In the genomic region with DNA sequence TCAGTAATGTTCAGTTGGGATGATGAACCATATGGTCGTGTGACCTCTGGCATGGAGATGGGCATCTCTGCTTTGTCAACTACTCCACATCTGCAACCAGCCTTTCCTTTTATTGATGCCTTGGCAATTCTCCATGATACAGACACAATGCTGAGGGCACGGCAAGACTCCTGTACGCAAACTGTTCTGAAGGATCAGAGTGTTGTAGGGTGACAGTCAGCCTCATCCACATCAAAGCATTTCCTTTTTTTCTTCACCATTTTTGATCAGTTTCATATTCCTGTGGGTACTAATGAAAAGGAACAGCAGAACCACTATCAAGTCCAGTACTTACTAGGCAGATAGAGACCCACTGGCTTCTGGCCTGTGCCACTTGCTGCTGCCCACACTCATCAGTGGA, we compare ENCODE assay signal across 25 cellular contexts.
"Had no signal": no experiment of that assay in that cellular context is flagged by ENCODE, and none has a peak within 500 bp of the region (broad histone marks: within the 10 kb centered on the region; RNA-seq: fewer than 3 reads in every experiment).

No MANE protein-coding gene starts in this region.

- H3K4me1 ChIP-seq: foreskin keratinocyte, right atrium auricular region, suprapubic skin had no signal

- DNase-seq: activated CD4-positive, alpha-beta memory T cell treated with anti-CD3 and anti-CD28 coated beads, Interleukin-2, amount 10 ng/mL, durations not matched to agents 7 days and 5 days; activated CD4-positive, alpha-beta T cell treated with anti-CD3 and anti-CD28 coated beads for 4 hours; activated CD8-positive, alpha-beta memory T cell treated with anti-CD3 and anti-CD28 coated beads, Interleukin-2, amount 10 ng/mL, durations not matched to agents 7 days and 5 days; activated T-cell treated with anti-CD3 and anti-CD28 coated beads, Interleukin-2, amount 50 U/mL, for 48 hours; anterior cingulate cortex; dermis blood vessel endothelial cell; effector CD4-positive, alpha-beta T cell; foreskin keratinocyte; left lung; lower lobe of right lung; mesendoderm; stimulated activated CD4-positive, alpha-beta T cell treated with anti-CD3 and anti-CD28 coated beads, Interleukin-1b, Interleukin-23, amount 100 ng/mL, for 48 hours; stimulated activated CD4-positive, alpha-beta T cell treated with anti-CD3 and anti-CD28 coated beads, Interleukin-4, amount 100 ng/mL, for 4 hours; stimulated activated CD8-positive, alpha-beta memory T cell treated with anti-CD3 and anti-CD28 coated beads, Interleukin-4, amount 100 ng/mL, for 48 hours; tibial artery; upper lobe of right lung had no signal

- H3K27ac Mint-ChIP-seq: activated CD4-positive, alpha-beta memory T cell treated with anti-CD3 and anti-CD28 coated beads, Interleukin-2, amount 10 ng/mL, durations not matched to agents 7 days and 5 days; activated CD8-positive, alpha-beta memory T cell treated with anti-CD3 and anti-CD28 coated beads, Interleukin-2, amount 10 ng/mL, durations not matched to agents 7 days and 5 days; activated naive CD8-positive, alpha-beta T cell; activated T-helper 2 cell treated with anti-CD3 and anti-CD28 coated beads, Interferon-gamma antibody, Interleukin-2, Interleukin-4, amounts not matched to agents 10 μg/mL and 5 μg/mL and 100 μg/mL, durations not matched to agents 14 hours and 24 hours and 36 hours; natural killer cell treated with Interleukin-12 subunit alpha and Interleukin-12 subunit beta and Interleukin-15 and Interleukin-18, amount 100 ng/mL, for 72 hours had no signal

- H3K27me3 Mint-ChIP-seq: activated naive CD8-positive, alpha-beta T cell had no signal

- H3K4me3 ChIP-seq: esophagus muscularis mucosa, left lung, lower lobe of right lung, right atrium auricular region, smooth muscle cell, suprapubic skin, tibial artery, upper lobe of right lung had no signal

- ATAC-seq: activated CD8-positive, alpha-beta memory T cell treated with anti-CD3 and anti-CD28 coated beads, Interleukin-2, amount 10 ng/mL, durations not matched to agents 7 days and 5 days; foreskin keratinocyte; left lung; lower lobe of right lung; natural killer cell treated with Interleukin-12 subunit alpha and Interleukin-12 subunit beta and Interleukin-15 and Interleukin-18, amount 100 ng/mL, for 72 hours; upper lobe of right lung had no signal

- H3K27ac ChIP-seq: esophagus muscularis mucosa, foreskin keratinocyte, left lung, lower lobe of right lung, right atrium auricular region, suprapubic skin, tibial artery, upper lobe of right lung, VCaP had no signal

- H3K4me2 ChIP-seq: smooth muscle cell had no signal

- H3K9me3 ChIP-seq: esophagus muscularis mucosa, left lung, lower lobe of right lung, right atrium auricular region, suprapubic skin, tibial artery, upper lobe of right lung had no signal

- H3K36me3 ChIP-seq: esophagus muscularis mucosa, left lung, lower lobe of right lung, right atrium auricular region, suprapubic skin, tibial artery, upper lobe of right lung had no signal

- H3K4me3 Mint-ChIP-seq: activated CD4-positive, alpha-beta memory T cell treated with anti-CD3 and anti-CD28 coated beads, Interleukin-2, amount 10 ng/mL, durations not matched to agents 7 days and 5 days; activated CD8-positive, alpha-beta memory T cell treated with anti-CD3 and anti-CD28 coated beads, Interleukin-2, amount 10 ng/mL, durations not matched to agents 7 days and 5 days; activated naive CD8-positive, alpha-beta T cell; central memory CD8-positive, alpha-beta T cell; natural killer cell treated with Interleukin-12 subunit alpha and Interleukin-12 subunit beta and Interleukin-15 and Interleukin-18, amount 100 ng/mL, for 72 hours had no signal

- H3K4me1 Mint-ChIP-seq: central memory CD8-positive, alpha-beta T cell had no signal

- H3K9me3 Mint-ChIP-seq: activated CD4-positive, alpha-beta memory T cell treated with anti-CD3 and anti-CD28 coated beads, Interleukin-2, amount 10 ng/mL, durations not matched to agents 7 days and 5 days; activated T-helper 2 cell treated with anti-CD3 and anti-CD28 coated beads, Interferon-gamma antibody, Interleukin-2, Interleukin-4, amounts not matched to agents 10 μg/mL and 5 μg/mL and 100 μg/mL, durations not matched to agents 14 hours and 24 hours and 36 hours; central memory CD8-positive, alpha-beta T cell; natural killer cell treated with Interleukin-12 subunit alpha and Interleukin-12 subunit beta and Interleukin-15 and Interleukin-18, amount 100 ng/mL, for 72 hours had no signal

- H3K27me3 ChIP-seq: esophagus muscularis mucosa, foreskin keratinocyte, left lung, right atrium auricular region, suprapubic skin, tibial artery, upper lobe of right lung had no signal
